ENCODE assay signal across 1 cellular context in genomic region chr11:104624021-104624420, GRCh38.
TF ChIP-seq lines count a peak whose summit lies in the region.

No MANE protein-coding gene starts in this region.

TF ChIP-seq in GM23338, 12 proteins besides CTCF, POLR2A, EP300 and RAD21 (continued from another document):
- TF ChIP-seq ZNF462 (CRISPR knock-in tag; IDR thresholded peaks at IDR 0.05) (no peak), CREB1 (CRISPR knock-in tag; IDR thresholded peaks at IDR 0.05; ENCODE audit: low read depth) (no peak), JUNB (IDR thresholded peaks at IDR 0.05; ENCODE audit: unreplicated experiment) (no peak), ZNF331 (CRISPR knock-in tag; IDR thresholded peaks at IDR 0.05; ENCODE audit: low read depth) (no peak), NANOG (IDR thresholded peaks at IDR 0.05; ENCODE audit: borderline replicate concordance) (peak; percentile 93), POLR2AphosphoS5 (IDR thresholded peaks at IDR 0.05; ENCODE audit: low read depth) (no peak), STAT1 (IDR thresholded peaks at IDR 0.05; ENCODE audit: unreplicated experiment) (no peak)
